8 cellular contexts compared by ENCODE assay signal in the genomic region with DNA sequence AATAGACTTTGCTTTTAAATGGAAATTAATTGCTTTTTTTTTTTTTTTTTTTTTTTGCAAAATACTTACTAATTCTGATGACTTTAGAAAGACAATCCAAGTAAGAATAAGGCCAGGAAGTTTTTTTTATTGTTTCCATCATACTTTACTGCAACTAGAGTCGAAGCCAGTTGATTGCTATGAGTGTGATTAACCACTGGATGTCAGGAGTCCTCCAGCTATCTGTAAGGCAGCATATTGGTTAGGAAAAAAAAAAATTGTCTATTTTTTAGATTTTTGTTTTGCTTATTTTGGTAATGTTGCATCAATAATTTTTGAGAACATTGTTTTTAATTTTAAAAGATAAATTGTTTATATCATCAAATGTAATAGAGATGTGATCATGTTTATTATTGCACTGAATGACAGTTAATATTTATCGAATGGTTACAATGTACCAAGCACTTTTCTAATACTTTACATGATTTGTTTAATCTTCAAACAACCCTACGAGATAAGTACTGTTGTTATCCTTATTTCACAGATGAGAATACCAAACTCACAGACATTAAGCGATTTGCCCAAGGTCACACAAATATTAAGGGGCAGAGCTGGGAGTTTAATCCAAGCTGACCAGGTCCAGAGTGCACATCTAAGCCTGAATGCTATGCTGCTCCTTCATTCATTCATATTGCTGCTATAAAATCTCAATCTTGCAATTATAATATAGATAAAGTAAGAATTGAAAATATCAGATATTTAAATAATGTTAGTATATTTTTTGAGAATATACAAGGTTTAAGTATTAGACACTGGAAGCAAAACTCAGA. TPM values are rescaled to one million over a fixed set of nuclear protein-coding genes. Genes with fewer than 3 reads are reported as not detected.
A peak's percentile ranks its signal among the peaks of the same experiment; 100 is the strongest.
DNase-seq lines count a peak whose midpoint lies in the region; ATAC-seq and TF ChIP-seq lines count a peak whose summit lies in the region.

No MANE protein-coding gene starts in this region.

- H3K4me3 Mint-ChIP-seq in activated naive CD4-positive, alpha-beta T cell treated with anti-CD3 and anti-CD28 coated beads, Interleukin-2, amount 10 ng/mL, durations not matched to agents 7 days and 5 days, result no peak overlapping the region
- H3K4me3 Mint-ChIP-seq in T-helper 17 cell, result no peak overlapping the region

- H2AK5ac ChIP-seq in mesenchymal stem cell (ENCODE audit: low read length, severe bottlenecking), result no peak overlapping the region

- H3K4me2 ChIP-seq in mammary epithelial cell (ENCODE audit: insufficient read depth, low read depth, low read length) (no peak overlapping the region), mesenchymal stem cell (ENCODE audit: low read length, poor library complexity, severe bottlenecking) (no peak overlapping the region)

- H3K27me3 ChIP-seq in mammary epithelial cell (ENCODE audit: insufficient read depth, low read length) (no peaks in the 10 kb centered on the region), mesenchymal stem cell (ENCODE audit: control insufficient read depth in 1 of 2, insufficient read depth in 1 of 2, low read length in 2 of 2) (no peaks in the 10 kb centered on the region)

- H3K4ac ChIP-seq in mesenchymal stem cell (ENCODE audit: low read depth in 1 of 2, low read length in 2 of 2), result no peak overlapping the region

- dilution Hi-C loops in mammary epithelial cell (cut with HindIII; ENCODE audit: low sequenced_read_pairs), result no loop called here

- 49% methylated on average over 4 of the region's 4 CpGs for WGBS in mammary epithelial cell (ENCODE audit: low coverage, missing lambda C conversion rate)
- WGBS in mesenchymal stem cell, result 58% methylated on average over 4 of the region's 4 CpGs

- no peak overlapping the region for H2BK5ac ChIP-seq in mesenchymal stem cell (ENCODE audit: low read depth, low read length, poor library complexity, severe bottlenecking)

- H3K36me3 Mint-ChIP-seq in activated naive CD4-positive, alpha-beta T cell treated with anti-CD3 and anti-CD28 coated beads, Interleukin-2, amount 10 ng/mL, durations not matched to agents 7 days and 5 days, result no peaks in the 10 kb centered on the region
- peaks cover 5% of the 10 kb centered on the region for H3K36me3 Mint-ChIP-seq in T-helper 17 cell (ENCODE audit: low read depth)

- H4K91ac ChIP-seq in mesenchymal stem cell (ENCODE audit: low read length), result no peak overlapping the region

- H2BK15ac ChIP-seq in mesenchymal stem cell (ENCODE audit: low read depth, poor library complexity, severe bottlenecking), result no peak overlapping the region

- BruUV-seq in mammary epithelial cell (replicated peaks; lab: Mats Ljungman, UMichigan), result no TSS peak

- H3K27me3 Mint-ChIP-seq in activated naive CD4-positive, alpha-beta T cell treated with anti-CD3 and anti-CD28 coated beads, Interleukin-2, amount 10 ng/mL, durations not matched to agents 7 days and 5 days, result peaks cover 15% of the 10 kb centered on the region
- H3K27me3 Mint-ChIP-seq in T-helper 17 cell, result peaks cover 14% of the 10 kb centered on the region

- no peaks in the 10 kb centered on the region for H3K36me3 ChIP-seq in mammary epithelial cell (ENCODE audit: insufficient read depth, low read length)
- H3K36me3 ChIP-seq in mesenchymal stem cell (ENCODE audit: control insufficient read depth in 1 of 2, insufficient read depth in 2 of 2, low read depth in 1 of 2, low read length in 2 of 2), result no peaks in the 10 kb centered on the region

- TF ChIP-seq CTCF in LNCAP (IDR thresholded peaks at IDR 0.05), result peak; percentile 78
- TF ChIP-seq CTCF in mammary epithelial cell (conservative IDR thresholded peaks at IDR 0.05 in 1 of 2, IDR thresholded peaks at IDR 0.05 in 1 of 2; ENCODE audit: extremely low read depth in 1 of 2, insufficient read depth in 1 of 2, low read depth in 1 of 2, low read length in 2 of 2), result peak; percentile 73 to 74

- H3K9ac ChIP-seq in mammary epithelial cell (ENCODE audit: insufficient read depth, low read length) (no peak overlapping the region), mesenchymal stem cell (ENCODE audit: low read length) (no peak overlapping the region)

- no peaks in the 10 kb centered on the region for H3K9me3 ChIP-seq in mammary epithelial cell (replicated peaks; ENCODE audit: insufficient read depth, low read length)
- H3K9me3 ChIP-seq in mesenchymal stem cell (ENCODE audit: control insufficient read depth, low read length), result no peaks in the 10 kb centered on the region
- H3K9me3 ChIP-seq in T-helper 17 cell (ENCODE audit: control insufficient read depth, low read length, poor library complexity, severe bottlenecking), result no peaks in the 10 kb centered on the region

- intact Hi-C loops in mammary epithelial cell (cut with micrococcal nuclease), result loop anchor here (1.0 to 5.0 kb wide), 9 partner anchors 39 to 237 kb away; a partner anchor contains a TSS

- no peaks in the 10 kb centered on the region for H3K79me2 ChIP-seq in mammary epithelial cell (ENCODE audit: insufficient read depth, low read length)

- no peaks in the 10 kb centered on the region for H4K20me1 ChIP-seq in mammary epithelial cell (ENCODE audit: insufficient read depth, low read length)

- H2AFZ ChIP-seq in mammary epithelial cell (ENCODE audit: low read depth, low read length) (no peak overlapping the region), mesenchymal stem cell (ENCODE audit: low read depth, low read length) (no peak overlapping the region)

- H3K9me3 Mint-ChIP-seq in activated naive CD4-positive, alpha-beta T cell treated with anti-CD3 and anti-CD28 coated beads, Interleukin-2, amount 10 ng/mL, durations not matched to agents 7 days and 5 days, result no peaks in the 10 kb centered on the region

- DNase-seq in NCI-H748 (lab: John Stamatoyannopoulos, UW; ENCODE audit: unreplicated experiment), result peak; percentile 38
- DNase-seq in NCI-H748 treated with DMSO at 0.1 percent for 48 hours (lab: John Stamatoyannopoulos, UW), result no peak
- DNase-seq in mammary epithelial cell, result no peak
- DNase-seq in mesenchymal stem cell, result peak; percentile 55
- no peak for DNase-seq in activated naive CD4-positive, alpha-beta T cell treated with anti-CD3 and anti-CD28 coated beads, Interleukin-2, amount 10 ng/mL, durations not matched to agents 7 days and 5 days
- DNase-seq in T-helper 17 cell, result no peak

- H3K79me1 ChIP-seq in mesenchymal stem cell (replicated peaks; ENCODE audit: low read length, poor library complexity, severe bottlenecking), result no peaks in the 10 kb centered on the region

- H3K27ac Mint-ChIP-seq in activated naive CD4-positive, alpha-beta T cell treated with anti-CD3 and anti-CD28 coated beads, Interleukin-2, amount 10 ng/mL, durations not matched to agents 7 days and 5 days, result no peak overlapping the region
- no peak overlapping the region for H3K27ac Mint-ChIP-seq in T-helper 17 cell

- H3K23ac ChIP-seq in mesenchymal stem cell (ENCODE audit: low read length in 2 of 2), result no peak overlapping the region

- H3K27ac ChIP-seq in mammary epithelial cell (ENCODE audit: insufficient read depth, low read depth, low read length) (no peak overlapping the region), mesenchymal stem cell (ENCODE audit: low read length, poor library complexity, severe bottlenecking) (no peak overlapping the region)

- CTCF ChIA-PET in mammary epithelial cell (lab: Charles Lee; ENCODE audit: low non-redundant PET), result interaction anchor here (0.6 kb wide), 1 partner anchor 53 kb away, joined by 4 read pairs; no protein-coding TSS in a partner anchor
- CTCF ChIA-PET in activated naive CD4-positive, alpha-beta T cell treated with anti-CD3 and anti-CD28 coated beads, Interleukin-2, amount 10 ng/mL, durations not matched to agents 7 days and 5 days (lab: Charles Lee), result interaction anchor here (1.0 to 1.4 kb wide), 3 partner anchors 11 to 237 kb away, joined by 3 to 6 read pairs (median 3); no protein-coding TSS in a partner anchor

- H3K4me1 ChIP-seq in mammary epithelial cell (ENCODE audit: insufficient read depth, low read length) (peaks cover 17% of the 10 kb centered on the region), mesenchymal stem cell (ENCODE audit: control insufficient read depth, insufficient read depth, low read depth, low read length) (peaks cover 2% of the 10 kb centered on the region)

- H2BK12ac ChIP-seq in mesenchymal stem cell (ENCODE audit: low read length in 2 of 2), result no peak overlapping the region

- H3K4me3 ChIP-seq in mammary epithelial cell (replicated peaks in 1 of 3; ENCODE audit: insufficient read depth in 1 of 3, low read depth in 2 of 3, low read length in 3 of 3), result no peak overlapping the region
- no peak overlapping the region for H3K4me3 ChIP-seq in mesenchymal stem cell (ENCODE audit: insufficient read depth in 1 of 2, low read depth in 1 of 2, low read length in 2 of 2)

- H3K4me1 Mint-ChIP-seq in activated naive CD4-positive, alpha-beta T cell treated with anti-CD3 and anti-CD28 coated beads, Interleukin-2, amount 10 ng/mL, durations not matched to agents 7 days and 5 days, result no peaks in the 10 kb centered on the region
- no peaks in the 10 kb centered on the region for H3K4me1 Mint-ChIP-seq in T-helper 17 cell

- no peak overlapping the region for H4K8ac ChIP-seq in mesenchymal stem cell (ENCODE audit: low read length)

- in situ Hi-C loops in mammary epithelial cell (cut with MboI; ENCODE audit: low sequenced_read_pairs in 2 of 2), result loop anchor here (25.0 kb wide), 1 partner anchor 227 kb away; no protein-coding TSS in a partner anchor

- no peak overlapping the region for H3K14ac ChIP-seq in mesenchymal stem cell (ENCODE audit: low read length in 2 of 2)

- ATAC-seq in HG02759 (IDR thresholded peaks at IDR 0.05; ENCODE audit: unreplicated experiment) (no peak), T-helper 17 cell (no peak)

- H3K18ac ChIP-seq in mesenchymal stem cell (ENCODE audit: low read depth in 1 of 2, low read length in 2 of 2), result no peak overlapping the region

- no peak overlapping the region for H2BK120ac ChIP-seq in mesenchymal stem cell (ENCODE audit: low read depth, low read length)

RNA-seq across cellular contexts. Expression of a gene that starts 19.9 kb away (rescaled TPM):
- total RNA-seq in mammary epithelial cell, result not detected
- not detected for polyA plus RNA-seq in mammary epithelial cell
- not detected for polyA minus RNA-seq in mammary epithelial cell
- polyA plus RNA-seq in mesenchymal stem cell (2013, experiment 1 of 2), result not detected
- polyA plus RNA-seq in mesenchymal stem cell (2013, experiment 2 of 2), result not detected
- not detected for total RNA-seq in T-helper 17 cell

RNA-seq across cellular contexts. Expression of a gene that starts 34.1 kb away (rescaled TPM):
- total RNA-seq in mammary epithelial cell (not detected), T-helper 17 cell (not detected)
- not detected for polyA plus RNA-seq in mammary epithelial cell
- polyA minus RNA-seq in mammary epithelial cell, result not detected
- 0.10 TPM for polyA plus RNA-seq in mesenchymal stem cell (2013, experiment 1 of 2)
- polyA plus RNA-seq in mesenchymal stem cell (2013, experiment 2 of 2), result 0.12 TPM

Comparison
In these comparisons a context has a peak if more than half of its experiments do, and no peak if none do; other contexts are left out.
1. DNase-seq: peak in NCI-H748 (single experiment) and mesenchymal stem cell (single experiment); none in NCI-H748 treated with DMSO at 0.1 percent for 48 hours (single experiment), mammary epithelial cell (single experiment), activated naive CD4-positive, alpha-beta T cell treated with anti-CD3 and anti-CD28 coated beads, Interleukin-2, amount 10 ng/mL, durations not matched to agents 7 days and 5 days (single experiment) and T-helper 17 cell (0 of 3).